Comparison of ENCODE assay signal across 10 cellular contexts in genomic region chr15:77070180-77070499, GRCh38. TPM values are rescaled to one million over a fixed set of nuclear protein-coding genes. Genes with fewer than 3 reads are reported as not detected.
DNase-seq lines count a peak whose midpoint lies in the region; ATAC-seq and TF ChIP-seq lines count a peak whose summit lies in the region.
"Had no signal": no experiment of that assay in that cellular context is flagged by ENCODE, and none has a peak within 500 bp of the region (broad histone marks: within the 10 kb centered on the region; RNA-seq: fewer than 3 reads in every experiment).

No MANE protein-coding gene starts in this region.

- H3K4me1 ChIP-seq in adrenal gland (replicated peaks in 1 of 2), result peaks cover 4 to 29% of the 10 kb centered on the region in 2 donors
- H3K4me1 ChIP-seq in right lobe of liver, result peaks cover 0 to 28% (median 10%) of the 10 kb centered on the region in 4 donors
- H3K4me1 ChIP-seq in tibial nerve, result peaks cover 0 to 40% (median 18%) of the 10 kb centered on the region in 4 donors

- no peak for ATAC-seq in right lobe of liver
- no peak for ATAC-seq in GM19452 (IDR thresholded peaks at IDR 0.05; ENCODE audit: unreplicated experiment)

- H3K36me3 ChIP-seq in adrenal gland (replicated peaks in 1 of 2) (no peaks in the 10 kb centered on the region), right lobe of liver (no peaks in the 10 kb centered on the region), tibial nerve (no peaks in the 10 kb centered on the region)

- H3K9me3 ChIP-seq in adrenal gland (replicated peaks in 1 of 3) (no peaks in the 10 kb centered on the region), right lobe of liver (no peaks in the 10 kb centered on the region), tibial nerve (no peaks in the 10 kb centered on the region)

- intact Hi-C loops in adrenal gland (cut with DNase I), result loop anchor here in 1 of 2 donors (5.0 kb wide), 1 partner anchor 38 kb away; no protein-coding TSS in a partner anchor
- intact Hi-C loops in right lobe of liver (cut with DNase I), result no loop called here

- H3K9me3 Mint-ChIP-seq in activated T-cell treated with anti-CD3 and anti-CD28 coated beads, Interleukin-2, amount 50 U/mL, for 24 hours, result no peaks in the 10 kb centered on the region

- no peak for TF ChIP-seq CTCF in adrenal gland (IDR thresholded peaks at IDR 0.05)
- TF ChIP-seq CTCF in right lobe of liver (IDR thresholded peaks at IDR 0.05), result no peak
- TF ChIP-seq CTCF in tibial nerve (IDR thresholded peaks at IDR 0.05), result no peak

- peaks cover 15% of the 10 kb centered on the region for H3K36me3 Mint-ChIP-seq in activated T-cell treated with anti-CD3 and anti-CD28 coated beads, Interleukin-2, amount 50 U/mL, for 24 hours (ENCODE audit: low read depth)

- H3K4me3 Mint-ChIP-seq in activated T-cell treated with anti-CD3 and anti-CD28 coated beads, Interleukin-2, amount 50 U/mL, for 24 hours, result peak overlapping the region; percentile 85

- no peak for DNase-seq in activated T-cell treated with anti-CD3 and anti-CD28 coated beads, Interleukin-2, amount 50 U/mL, for 24 hours
- DNase-seq in activated T-cell treated with anti-CD3 and anti-CD28 coated beads, Interleukin-2, amount 50 U/mL, for 48 hours, result no peak
- DNase-seq in adrenal gland, result no peak
- DNase-seq in right lobe of liver, result no peak
- no peak for DNase-seq in tibial nerve (ENCODE audit: low spot score in 2 of 2)
- no peak for DNase-seq in putamen (ENCODE audit: low spot score)
- DNase-seq in NCI-H187 (lab: John Stamatoyannopoulos, UW), result no peak
- DNase-seq: DMS79, islet precursor cell had no signal

- no peaks in the 10 kb centered on the region for H3K27me3 Mint-ChIP-seq in activated T-cell treated with anti-CD3 and anti-CD28 coated beads, Interleukin-2, amount 50 U/mL, for 24 hours

- TF ChIP-seq POLR2A in adrenal gland (IDR thresholded peaks at IDR 0.05), result no peak
- TF ChIP-seq POLR2A in right lobe of liver (IDR thresholded peaks at IDR 0.05), result no peak
- no peak for TF ChIP-seq POLR2A in tibial nerve (IDR thresholded peaks at IDR 0.05)

- H3K27me3 ChIP-seq in adrenal gland (no peaks in the 10 kb centered on the region), right lobe of liver (no peaks in the 10 kb centered on the region), tibial nerve (no peaks in the 10 kb centered on the region)

- WGBS in adrenal gland, 4 donors, result 0 to 1% (median 0%) methylated on average over 4 to 18 of the region's 18 CpGs
- 0% methylated on average over 11 of the region's 18 CpGs for WGBS in right lobe of liver (ENCODE audit: insufficient coverage, low coverage, low lambda C conversion rate, missing lambda C conversion rate)
- whole genome bisulfite sequencing in tibial nerve, 2 donors, result 1% methylated on average over 16 to 18 of the region's 18 CpGs

- H3K4me1 Mint-ChIP-seq in activated T-cell treated with anti-CD3 and anti-CD28 coated beads, Interleukin-2, amount 50 U/mL, for 24 hours (ENCODE audit: low read depth), result peaks cover 35% of the 10 kb centered on the region

- peak overlapping the region; percentile 59 to 86 (median 72) for H3K4me3 ChIP-seq in adrenal gland
- H3K4me3 ChIP-seq in right lobe of liver, result peak overlapping the region; percentile 88 to 93 (median 93)
- peak overlapping the region; percentile 83 to 90 (median 86) for H3K4me3 ChIP-seq in tibial nerve

- no peak for TF ChIP-seq EP300 in tibial nerve (IDR thresholded peaks at IDR 0.05)

- peak overlapping the region; percentile 85 for H3K27ac Mint-ChIP-seq in activated T-cell treated with anti-CD3 and anti-CD28 coated beads, Interleukin-2, amount 50 U/mL, for 24 hours

- H3K27ac ChIP-seq in adrenal gland, result peak overlapping the region in 4 of 5 donors; percentile 86 to 94 (median 88)
- peak overlapping the region; percentile 62 to 70 (median 69) for H3K27ac ChIP-seq in right lobe of liver
- peak overlapping the region; percentile 73 to 93 (median 92) for H3K27ac ChIP-seq in tibial nerve

RNA-seq across cellular contexts. Expression of gene TSPAN3, which starts 0.8 kb away (rescaled TPM):
- 100 to 1,000 TPM; 181 to 387 (median 230) TPM for total RNA-seq in adrenal gland
- 100 to 1,000 TPM; 129 to 256 (median 202) TPM for polyA plus RNA-seq in adrenal gland
- total RNA-seq in right lobe of liver, result 100 to 1,000 TPM in 1 of 6 experiments, 10 to 100 TPM in 5; 35.6 to 103 (median 63.2) TPM
- 100 to 1,000 TPM; 155 to 229 (median 203) TPM for total RNA-seq in tibial nerve
